In the genomic region with DNA sequence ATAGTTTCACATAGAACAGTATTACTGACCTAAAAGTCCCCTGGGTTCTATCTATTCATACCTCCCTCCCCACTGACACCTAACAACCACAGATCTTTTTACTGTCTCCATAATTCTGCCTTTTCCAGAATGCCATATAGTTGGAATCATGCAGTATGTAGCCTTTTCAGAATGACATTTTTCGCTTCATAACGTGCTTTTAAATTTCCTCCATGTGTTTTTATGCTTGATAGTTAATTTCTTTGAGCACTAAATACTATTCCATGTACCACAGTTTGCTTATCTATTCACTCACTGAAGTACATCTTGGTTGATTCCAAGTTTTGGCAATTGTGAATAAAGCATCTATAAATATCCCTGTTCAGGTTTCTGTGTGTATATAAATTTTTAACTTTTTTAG, we compare ENCODE assay signal across 29 cellular contexts.
"Had no signal": no experiment of that assay in that cellular context is flagged by ENCODE, and none has a peak within 500 bp of the region (broad histone marks: within the 10 kb centered on the region; RNA-seq: fewer than 3 reads in every experiment).

No MANE protein-coding gene starts in this region.

- H3K27me3 ChIP-seq: colonic mucosa, dorsolateral prefrontal cortex, esophagus muscularis mucosa, esophagus squamous epithelium, foreskin keratinocyte, gastrocnemius medialis, gastroesophageal sphincter, heart left ventricle, heart right ventricle had no signal

- FAIRE-seq: colon, endometrium, endothelial cell of umbilical vein, frontal cortex had no signal

- H3K9me3 Mint-ChIP-seq: effector memory CD8-positive, alpha-beta T cell; endodermal cell had no signal

- H3K4me1 ChIP-seq: colonic mucosa, esophagus muscularis mucosa, esophagus squamous epithelium, foreskin keratinocyte, gastrocnemius medialis, gastroesophageal sphincter, heart left ventricle, heart right ventricle had no signal

- H3K9me3 ChIP-seq: colonic mucosa, esophagus squamous epithelium, gastrocnemius medialis, gastroesophageal sphincter had no signal

- H3K27me3 Mint-ChIP-seq: dendritic cell treated with granulocyte-macrophage colony-stimulating factor and Interleukin-4, amounts not matched to agents 40 ng/mL and 50 ng/mL, for 4 days; effector memory CD8-positive, alpha-beta T cell had no signal

- H3K4me3 Mint-ChIP-seq: dendritic cell treated with granulocyte-macrophage colony-stimulating factor and Interleukin-4, amounts not matched to agents 40 ng/mL and 50 ng/mL, for 4 days; effector memory CD8-positive, alpha-beta T cell; endodermal cell had no signal

- H3K27ac ChIP-seq: colonic mucosa, coronary artery, dorsolateral prefrontal cortex, epithelial cell of prostate, esophagus muscularis mucosa, esophagus squamous epithelium, foreskin keratinocyte, gastrocnemius medialis, gastroesophageal sphincter, heart left ventricle, heart right ventricle had no signal

- H3K4me3 ChIP-seq: colonic mucosa, coronary artery, dorsolateral prefrontal cortex, esophagus muscularis mucosa, esophagus squamous epithelium, gastrocnemius medialis, gastroesophageal sphincter, heart left ventricle, heart right ventricle had no signal

- ATAC-seq: effector memory CD8-positive, alpha-beta T cell; esophagus mucosa; foreskin keratinocyte; gastrocnemius medialis; gastroesophageal sphincter; heart left ventricle; heart right ventricle had no signal

- H3K36me3 ChIP-seq: colonic mucosa, esophagus muscularis mucosa, esophagus squamous epithelium, gastrocnemius medialis, gastroesophageal sphincter, heart left ventricle, heart right ventricle had no signal

- DNase-seq: colonic mucosa; cortex of kidney; dermis blood vessel endothelial cell; dorsolateral prefrontal cortex; effector CD4-positive, alpha-beta T cell; effector CD8-positive, alpha-beta T cell; effector memory CD4-positive, alpha-beta T cell; effector memory CD8-positive, alpha-beta T cell; endodermal cell; erythroblast; esophagus squamous epithelium; foreskin fibroblast; foreskin keratinocyte; foreskin melanocyte; gastrocnemius medialis; glutamatergic neuron; head of caudate nucleus; heart left ventricle; heart right ventricle had no signal

- H3K27ac Mint-ChIP-seq: dendritic cell treated with granulocyte-macrophage colony-stimulating factor and Interleukin-4, amounts not matched to agents 40 ng/mL and 50 ng/mL, for 4 days; effector memory CD8-positive, alpha-beta T cell; endodermal cell had no signal

- H3K4me1 Mint-ChIP-seq: endodermal cell had no signal
